Comparison of ENCODE assay signal across 10 cellular contexts in genomic region chr2:65299246-65299645, GRCh38.
DNase-seq lines count a peak whose midpoint lies in the region; FAIRE-seq lines count a peak whose summit lies in the region.
"Had no signal": no experiment of that assay in that cellular context is flagged by ENCODE, and none has a peak within 500 bp of the region (broad histone marks: within the 10 kb centered on the region; RNA-seq: fewer than 3 reads in every experiment).

No MANE protein-coding gene starts in this region.

- no peak overlapping the region for H3K4me3 ChIP-seq in muscle layer of colon (ENCODE audit: low read depth in 1 of 2, low read length in 2 of 2)
- H3K4me3 ChIP-seq in subcutaneous abdominal adipose tissue (ENCODE audit: low read depth in 1 of 5, low read length in 5 of 5), result no peak overlapping the region
- H3K4me3 ChIP-seq: lung, testis had no signal

- H3K27ac ChIP-seq in muscle layer of colon (ENCODE audit: low read depth, low read length) (peak overlapping the region; percentile 35), subcutaneous abdominal adipose tissue (ENCODE audit: low read depth, low read length) (peak overlapping the region; percentile 73)

- peak; percentile 81 for DNase-seq in activated CD4-positive, alpha-beta T cell treated with anti-CD3 and anti-CD28 coated beads for 48 hours
- DNase-seq in activated CD4-positive, alpha-beta T cell treated with anti-CD3 and anti-CD28 coated beads, Interleukin-2, amount 50 U/mL, for 4 hours, result no peak
- peak; percentile 45 for DNase-seq in activated T-helper 9 cell treated with anti-CD3 and anti-CD28 coated beads, Interleukin-2, amount 50 U/mL, for 16 hours (ENCODE audit: low read depth)
- no peak for DNase-seq in NCI-H82 (lab: John Stamatoyannopoulos, UW)
- no peak for DNase-seq in frontal cortex (ENCODE audit: low spot score in 2 of 2)
- no peak for DNase-seq in foreskin melanocyte
- DNase-seq: testis had no signal

- H3K27me3 ChIP-seq in muscle layer of colon (ENCODE audit: control insufficient read depth in 1 of 2, insufficient read depth in 2 of 2, low read length in 2 of 2), result no peaks in the 10 kb centered on the region
- no peaks in the 10 kb centered on the region for H3K27me3 ChIP-seq in subcutaneous abdominal adipose tissue (ENCODE audit: control insufficient read depth in 5 of 5, insufficient read depth in 4 of 5, low read length in 5 of 5)
- H3K27me3 ChIP-seq: testis had no signal

- H3K4me1 ChIP-seq in muscle layer of colon (ENCODE audit: insufficient read depth, low read length) (peaks cover 24% of the 10 kb centered on the region), subcutaneous abdominal adipose tissue (ENCODE audit: control insufficient read depth in 5 of 5, insufficient read depth in 5 of 5, low read length in 5 of 5) (peaks cover 12 to 33% (median 28%) of the 10 kb centered on the region in 5 donors)

- H3K9me3 ChIP-seq in muscle layer of colon (ENCODE audit: low read length) (no peaks in the 10 kb centered on the region), subcutaneous abdominal adipose tissue (ENCODE audit: control insufficient read depth in 5 of 5, low read length in 5 of 5) (no peaks in the 10 kb centered on the region)
- H3K9me3 ChIP-seq: testis had no signal

- no peak overlapping the region for H3K9ac ChIP-seq in muscle layer of colon (ENCODE audit: low read length)
- H3K9ac ChIP-seq in subcutaneous abdominal adipose tissue (ENCODE audit: low read length in 5 of 5), result no peak overlapping the region

- no peak for FAIRE-seq in frontal cortex (lab: Jason Lieb, UNC)

- no peaks in the 10 kb centered on the region for H3K36me3 ChIP-seq in muscle layer of colon (ENCODE audit: insufficient read depth, low read length)
- no peaks in the 10 kb centered on the region for H3K36me3 ChIP-seq in subcutaneous abdominal adipose tissue (ENCODE audit: control insufficient read depth in 5 of 5, insufficient read depth in 5 of 5, low read length in 5 of 5)

Comparison
In these comparisons a context has a peak if more than half of its experiments do, and no peak if none do; other contexts are left out.
1. DNase-seq: peak in activated CD4-positive, alpha-beta T cell treated with anti-CD3 and anti-CD28 coated beads for 48 hours (single experiment) and activated T-helper 9 cell treated with anti-CD3 and anti-CD28 coated beads, Interleukin-2, amount 50 U/mL, for 16 hours (single experiment); none in activated CD4-positive, alpha-beta T cell treated with anti-CD3 and anti-CD28 coated beads, Interleukin-2, amount 50 U/mL, for 4 hours (0 of 2), NCI-H82 (single experiment), frontal cortex (0 of 2) and foreskin melanocyte (single experiment).